In the genomic region with DNA sequence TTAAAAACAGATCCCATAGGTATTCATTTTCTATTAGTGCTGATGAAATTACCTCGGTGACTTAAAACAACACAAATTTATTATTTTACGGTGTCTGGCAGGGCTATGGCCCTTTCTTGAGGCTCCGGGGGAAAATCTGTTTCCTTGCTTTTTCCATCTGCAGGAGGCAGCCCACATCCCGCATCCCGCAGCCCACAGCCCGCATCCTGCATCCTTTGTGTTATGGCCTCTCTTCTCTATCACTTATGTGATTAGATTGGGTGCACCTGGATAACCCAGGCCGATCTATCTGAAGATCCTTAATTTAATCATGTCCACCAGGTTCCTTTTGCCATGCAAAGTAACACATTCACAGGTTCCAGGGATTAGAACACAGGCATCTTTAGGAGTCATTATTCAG, we compare ENCODE assay signal across 9 cellular contexts.
"Had no signal": no experiment of that assay in that cellular context is flagged by ENCODE, and none has a peak within 500 bp of the region (broad histone marks: within the 10 kb centered on the region; RNA-seq: fewer than 3 reads in every experiment).

No MANE protein-coding gene starts in this region.

- H3K4me2 ChIP-seq: GM23338 had no signal

- H3K27ac ChIP-seq: GM23248 had no signal

- ATAC-seq: GM23338, HCT116 had no signal

- H3K36me3 ChIP-seq: HAP-1 had no signal

- H2AFZ ChIP-seq: GM23248, GM23338 had no signal

- H3K4me3 ChIP-seq: GM23248, GM23338, HAP-1 had no signal

- H3K9me3 ChIP-seq: HAP-1 had no signal

- H3K9ac ChIP-seq: GM23248 had no signal

- DNase-seq: GM23248, GOT3, H7, H9, HCEC 1CT, HFFc6 had no signal
